9 cellular contexts compared by ENCODE assay signal in genomic region chr2:105336786-105337121, GRCh38. TPM values are rescaled to one million over a fixed set of nuclear protein-coding genes. Genes with fewer than 3 reads are reported as not detected.
DNase-seq lines count a peak whose midpoint lies in the region; ATAC-seq and TF ChIP-seq lines count a peak whose summit lies in the region.
"Had no signal": no experiment of that assay in that cellular context is flagged by ENCODE, and none has a peak within 500 bp of the region (broad histone marks: within the 10 kb centered on the region; RNA-seq: fewer than 3 reads in every experiment).

No MANE protein-coding gene starts in this region.

- peaks cover 22% of the 10 kb centered on the region for H3K36me3 Mint-ChIP-seq in activated naive CD4-positive, alpha-beta T cell treated with anti-CD3 and anti-CD28 coated beads, Interleukin-2, amount 10 ng/mL, durations not matched to agents 7 days and 5 days
- H3K36me3 Mint-ChIP-seq in brain (peaks cover 16% of the 10 kb centered on the region), memory B cell (peaks cover 5% of the 10 kb centered on the region), type B pancreatic cell (peaks cover 3% of the 10 kb centered on the region)

- in situ Hi-C loops in GM13977 (cut with MboI; ENCODE audit: low pct_unique_long_range_greater_than_20kb, low sequenced_read_pairs, unreplicated experiment) = no loop called here

- DNase-seq in activated naive CD4-positive, alpha-beta T cell treated with anti-CD3 and anti-CD28 coated beads, Interleukin-2, amount 10 ng/mL, durations not matched to agents 7 days and 5 days = no peak
- DNase-seq in activated naive CD4-positive, alpha-beta T cell treated with Interleukin-2 at 50 U/mL for 16 hours = no peak
- DNase-seq in memory B cell (ENCODE audit: low spot score in 2 of 2) (no peak), type B pancreatic cell (ENCODE audit: extremely low spot score, unreplicated experiment) (no peak), GM13977 (ENCODE audit: low spot score) (no peak), NCI-H2196 (lab: John Stamatoyannopoulos, UW; ENCODE audit: unreplicated experiment) (no peak)
- DNase-seq: cortex of kidney had no signal

- ATAC-seq in memory B cell (ENCODE audit: low read depth) = no peak
- no peak for ATAC-seq in GM21515 (IDR thresholded peaks at IDR 0.05; ENCODE audit: unreplicated experiment)

- TF ChIP-seq CTCF in brain (conservative IDR thresholded peaks at IDR 0.05) (no peak), type B pancreatic cell (conservative IDR thresholded peaks at IDR 0.05) (no peak), GM13977 (IDR thresholded peaks at IDR 0.05; ENCODE audit: extremely low read depth, insufficient read depth, missing control alignments) (no peak)

- H3K9me3 Mint-ChIP-seq in activated naive CD4-positive, alpha-beta T cell treated with anti-CD3 and anti-CD28 coated beads, Interleukin-2, amount 10 ng/mL, durations not matched to agents 7 days and 5 days = no peaks in the 10 kb centered on the region
- H3K9me3 Mint-ChIP-seq in brain = peaks cover 0 to 3% (median 0%) of the 10 kb centered on the region in 5 experiments
- H3K9me3 Mint-ChIP-seq in memory B cell = no peaks in the 10 kb centered on the region
- no peaks in the 10 kb centered on the region for H3K9me3 Mint-ChIP-seq in type B pancreatic cell

- peaks cover 51% of the 10 kb centered on the region for H3K4me1 Mint-ChIP-seq in activated naive CD4-positive, alpha-beta T cell treated with anti-CD3 and anti-CD28 coated beads, Interleukin-2, amount 10 ng/mL, durations not matched to agents 7 days and 5 days
- H3K4me1 Mint-ChIP-seq in brain (peaks cover 48% of the 10 kb centered on the region), memory B cell (peaks cover 12% of the 10 kb centered on the region), type B pancreatic cell (ENCODE audit: unreplicated experiment) (peaks cover 20% of the 10 kb centered on the region)

- H3K4me3 Mint-ChIP-seq in activated naive CD4-positive, alpha-beta T cell treated with anti-CD3 and anti-CD28 coated beads, Interleukin-2, amount 10 ng/mL, durations not matched to agents 7 days and 5 days = peak overlapping the region; percentile 97
- H3K4me3 Mint-ChIP-seq in brain (peak overlapping the region; percentile 96 to 99 (median 97)), memory B cell (peak overlapping the region; percentile 100), type B pancreatic cell (peak overlapping the region; percentile 97)

- CTCF ChIA-PET in activated naive CD4-positive, alpha-beta T cell treated with anti-CD3 and anti-CD28 coated beads, Interleukin-2, amount 10 ng/mL, durations not matched to agents 7 days and 5 days (lab: Charles Lee) = interaction anchor here (1.3 kb wide), 1 partner anchor 8 kb away, joined by 5 read pairs; no protein-coding TSS in a partner anchor

- peaks cover 3% of the 10 kb centered on the region for H3K27me3 Mint-ChIP-seq in activated naive CD4-positive, alpha-beta T cell treated with anti-CD3 and anti-CD28 coated beads, Interleukin-2, amount 10 ng/mL, durations not matched to agents 7 days and 5 days
- H3K27me3 Mint-ChIP-seq in brain (peaks cover 15% of the 10 kb centered on the region), memory B cell (no peaks in the 10 kb centered on the region), type B pancreatic cell (no peaks in the 10 kb centered on the region)

- H3K27ac Mint-ChIP-seq in activated naive CD4-positive, alpha-beta T cell treated with anti-CD3 and anti-CD28 coated beads, Interleukin-2, amount 10 ng/mL, durations not matched to agents 7 days and 5 days = peak overlapping the region; percentile 100
- peak overlapping the region; percentile 100 for H3K27ac Mint-ChIP-seq in brain
- peak overlapping the region; percentile 99 for H3K27ac Mint-ChIP-seq in memory B cell
- peak overlapping the region; percentile 100 for H3K27ac Mint-ChIP-seq in type B pancreatic cell

RNA-seq across cellular contexts. Expression of gene C2orf49, which starts 0.6 kb away (rescaled TPM):
- 12.0 TPM for polyA plus RNA-seq in brain (ENCODE audit: insufficient read depth, low read depth, low replicate concordance)
- 23.5 and 25.8 TPM in 2 replicates for total RNA-seq in type B pancreatic cell (ENCODE audit: low replicate concordance)

RNA-seq across cellular contexts. Expression of gene TGFBRAP1, which starts 7.2 kb away (rescaled TPM):
- 11.7 TPM for polyA plus RNA-seq in brain (ENCODE audit: insufficient read depth, low read depth, low replicate concordance)
- total RNA-seq in type B pancreatic cell (ENCODE audit: low replicate concordance) = 15.5 and 17.5 TPM in 2 replicates
